Comparison of ENCODE assay signal across 24 cellular contexts in genomic region chr2:219081701-219082331, GRCh38. TPM values are rescaled to one million over a fixed set of nuclear protein-coding genes. Genes with fewer than 3 reads are reported as not detected.
DNase-seq lines count a peak whose midpoint lies in the region; ATAC-seq and TF ChIP-seq lines count a peak whose summit lies in the region.
"Had no signal": no experiment of that assay in that cellular context is flagged by ENCODE, and none has a peak within 500 bp of the region (broad histone marks: within the 10 kb centered on the region; RNA-seq: fewer than 3 reads in every experiment).

No MANE protein-coding gene starts in this region.

- H3K9me3 ChIP-seq in liver (ENCODE audit: control insufficient read depth in 4 of 4, low read length in 3 of 4) (no peaks in the 10 kb centered on the region), upper lobe of left lung (no peaks in the 10 kb centered on the region)
- H3K9me3 ChIP-seq in CD4-positive, alpha-beta memory T cell (ENCODE audit: control insufficient read depth in 1 of 2, low read length in 2 of 2): no peaks in the 10 kb centered on the region
- H3K9me3 ChIP-seq: MG63, thyroid gland had no signal

- DNase-seq in NOMO-1 treated with DMSO at 0.1 percent for 48 hours (lab: John Stamatoyannopoulos, UW; ENCODE audit: unreplicated experiment) (peak; percentile 65), NOMO-1 treated with dmso at 0.1 percent for 144 hours (lab: John Stamatoyannopoulos, UW; ENCODE audit: unreplicated experiment) (no peak), SKM-1 (lab: John Stamatoyannopoulos, UW; ENCODE audit: unreplicated experiment) (peak; percentile 28), upper lobe of left lung (no peak), osteocyte (ENCODE audit: extremely low spot score, unreplicated experiment) (no peak)
- no peak for DNase-seq in activated CD8-positive, alpha-beta T cell treated with anti-CD3 and anti-CD28 coated beads for 36 hours
- DNase-seq in CD4-positive, alpha-beta memory T cell: no peak
- DNase-seq: activated CD4-positive, alpha-beta T cell treated with anti-CD3 and anti-CD28 coated beads, Interleukin-2, amount 10 ng/mL, durations not matched to agents 24 days and 14 days; activated naive CD4-positive, alpha-beta T cell treated with anti-CD3 and anti-CD28 coated beads for 36 hours; activated T-cell treated with anti-CD3 and anti-CD28 coated beads for 4 hours; CD4-positive, CD25-positive, alpha-beta regulatory T cell; DMS79; kidney glomerular epithelial cell; MG63; naive B cell; NCI-H1930; NCI-H524 treated with DMSO at 0.1 percent for 48 hours; PC-9; thyroid gland had no signal

- H3K27me3 Mint-ChIP-seq in activated CD8-positive, alpha-beta T cell treated with anti-CD3 and anti-CD28 coated beads for 36 hours: no peaks in the 10 kb centered on the region
- no peaks in the 10 kb centered on the region for H3K27me3 Mint-ChIP-seq in CD4-positive, alpha-beta memory T cell
- no peaks in the 10 kb centered on the region for H3K27me3 Mint-ChIP-seq in osteocyte (ENCODE audit: unreplicated experiment)
- H3K27me3 Mint-ChIP-seq: activated CD4-positive, alpha-beta T cell treated with anti-CD3 and anti-CD28 coated beads, Interleukin-2, amount 10 ng/mL, durations not matched to agents 24 days and 14 days; CD4-positive, CD25-positive, alpha-beta regulatory T cell; naive B cell had no signal

- H3K27ac ChIP-seq in liver (ENCODE audit: low read depth in 1 of 2, low read length in 2 of 2) (no peak overlapping the region), upper lobe of left lung (peak overlapping the region in 2 of 4 donors; percentile 73 to 75)
- no peak overlapping the region for H3K27ac ChIP-seq in CD4-positive, alpha-beta memory T cell (ENCODE audit: low read depth, low read length)
- H3K27ac ChIP-seq: PC-9, SK-N-MC, thyroid gland had no signal

- no peak for TF ChIP-seq RAD21 in liver (IDR thresholded peaks at IDR 0.05)

- CTCF ChIA-PET in activated CD8-positive, alpha-beta T cell treated with anti-CD3 and anti-CD28 coated beads for 36 hours (lab: Charles Lee): interaction anchor here (0.8 to 1.8 kb wide), 8 partner anchors 8 to 101 kb away, joined by 3 to 9 read pairs (median 4); no protein-coding TSS in a partner anchor
- CTCF ChIA-PET in CD4-positive, alpha-beta memory T cell (lab: Charles Lee; ENCODE audit: partially characterized antibody): interaction anchor here (3.7 kb wide), 1 partner anchor 23 kb away, joined by 9 read pairs; no protein-coding TSS in a partner anchor

- peaks cover 4% of the 10 kb centered on the region for H3K36me3 Mint-ChIP-seq in activated CD8-positive, alpha-beta T cell treated with anti-CD3 and anti-CD28 coated beads for 36 hours (ENCODE audit: low read depth)
- H3K36me3 Mint-ChIP-seq in CD4-positive, alpha-beta memory T cell: peaks cover 5 to 12% of the 10 kb centered on the region in 2 donors
- H3K36me3 Mint-ChIP-seq in osteocyte (ENCODE audit: unreplicated experiment): peaks cover 7% of the 10 kb centered on the region

- no peak for TF ChIP-seq POLR2A in upper lobe of left lung (IDR thresholded peaks at IDR 0.05)

- POLR2A ChIA-PET in activated CD8-positive, alpha-beta T cell treated with anti-CD3 and anti-CD28 coated beads for 36 hours (lab: Charles Lee): interaction anchor here (1.1 kb wide), 1 partner anchor 432 kb away, joined by 3 read pairs; the partner anchor contains the start of gene ASIC4
- POLR2A ChIA-PET in CD4-positive, alpha-beta memory T cell (lab: Charles Lee; ENCODE audit: partially characterized antibody): no interaction called here

- H3K4me3 ChIP-seq in liver (ENCODE audit: low read depth in 1 of 3, low read length in 3 of 3) (no peak overlapping the region), upper lobe of left lung (no peak overlapping the region)
- no peak overlapping the region for H3K4me3 ChIP-seq in CD4-positive, alpha-beta memory T cell (ENCODE audit: low read length in 2 of 2)
- H3K4me3 ChIP-seq: MG63, PC-9, SK-N-MC, thyroid gland had no signal

- H3K27me3 ChIP-seq in liver (ENCODE audit: control insufficient read depth in 4 of 4, insufficient read depth in 4 of 4, low read length in 3 of 4): no peaks in the 10 kb centered on the region
- no peaks in the 10 kb centered on the region for H3K27me3 ChIP-seq in upper lobe of left lung
- no peaks in the 10 kb centered on the region for H3K27me3 ChIP-seq in CD4-positive, alpha-beta memory T cell (ENCODE audit: insufficient read depth, low read length)
- H3K27me3 ChIP-seq: MG63, thyroid gland had no signal

- H3K36me3 ChIP-seq in liver (ENCODE audit: control insufficient read depth in 4 of 4, insufficient read depth in 3 of 4, low read depth in 1 of 4, low read length in 3 of 4): peaks cover 3 to 6% (median 5%) of the 10 kb centered on the region in 4 donors
- H3K36me3 ChIP-seq in upper lobe of left lung: peaks cover 0 to 11% (median 3%) of the 10 kb centered on the region in 4 donors
- peaks cover 9% of the 10 kb centered on the region for H3K36me3 ChIP-seq in CD4-positive, alpha-beta memory T cell (ENCODE audit: insufficient read depth, low read length)
- H3K36me3 ChIP-seq: MG63, thyroid gland had no signal

- H3K4me1 ChIP-seq in liver (ENCODE audit: control insufficient read depth in 4 of 4, insufficient read depth in 4 of 4, low read length in 3 of 4) (peaks cover 0 to 24% (median 7%) of the 10 kb centered on the region in 4 donors), upper lobe of left lung (peaks cover 0 to 17% (median 11%) of the 10 kb centered on the region in 4 donors)
- no peaks in the 10 kb centered on the region for H3K4me1 ChIP-seq in CD4-positive, alpha-beta memory T cell (ENCODE audit: insufficient read depth, low read length)
- H3K4me1 ChIP-seq: thyroid gland had no signal

- TF ChIP-seq CTCF in liver (IDR thresholded peaks at IDR 0.05; ENCODE audit: low read depth, low read length, missing input control) (no peak), upper lobe of left lung (IDR thresholded peaks at IDR 0.05) (no peak), osteocyte (IDR thresholded peaks at IDR 0.05) (no peak)
- TF ChIP-seq CTCF in activated CD8-positive, alpha-beta T cell treated with anti-CD3 and anti-CD28 coated beads for 36 hours (IDR thresholded peaks at IDR 0.05): no peak

- H3K27ac Mint-ChIP-seq in activated CD8-positive, alpha-beta T cell treated with anti-CD3 and anti-CD28 coated beads for 36 hours: no peak overlapping the region
- H3K27ac Mint-ChIP-seq in CD4-positive, alpha-beta memory T cell: no peak overlapping the region
- H3K27ac Mint-ChIP-seq in osteocyte (ENCODE audit: unreplicated experiment): no peak overlapping the region
- H3K27ac Mint-ChIP-seq: activated CD4-positive, alpha-beta T cell treated with anti-CD3 and anti-CD28 coated beads, Interleukin-2, amount 10 ng/mL, durations not matched to agents 24 days and 14 days; activated naive CD4-positive, alpha-beta T cell treated with anti-CD3 and anti-CD28 coated beads for 36 hours; CD4-positive, CD25-positive, alpha-beta regulatory T cell; naive B cell; progenitor cell of endocrine pancreas had no signal

- no peak overlapping the region for H3K9ac ChIP-seq in liver (ENCODE audit: low read depth in 1 of 2, low read length in 2 of 2)

- no peaks in the 10 kb centered on the region for H3K9me3 Mint-ChIP-seq in activated CD8-positive, alpha-beta T cell treated with anti-CD3 and anti-CD28 coated beads for 36 hours
- no peaks in the 10 kb centered on the region for H3K9me3 Mint-ChIP-seq in CD4-positive, alpha-beta memory T cell
- no peaks in the 10 kb centered on the region for H3K9me3 Mint-ChIP-seq in osteocyte (ENCODE audit: unreplicated experiment)
- H3K9me3 Mint-ChIP-seq: activated CD4-positive, alpha-beta T cell treated with anti-CD3 and anti-CD28 coated beads, Interleukin-2, amount 10 ng/mL, durations not matched to agents 24 days and 14 days; activated naive CD4-positive, alpha-beta T cell treated with anti-CD3 and anti-CD28 coated beads for 36 hours; naive B cell had no signal

- peaks cover 7% of the 10 kb centered on the region for H3K4me1 Mint-ChIP-seq in activated CD8-positive, alpha-beta T cell treated with anti-CD3 and anti-CD28 coated beads for 36 hours (ENCODE audit: low read depth)
- peaks cover 0 to 10% (median 3%) of the 10 kb centered on the region in 4 donors for H3K4me1 Mint-ChIP-seq in CD4-positive, alpha-beta memory T cell
- no peaks in the 10 kb centered on the region for H3K4me1 Mint-ChIP-seq in osteocyte (ENCODE audit: unreplicated experiment)

- no peak for TF ChIP-seq EP300 in upper lobe of left lung (IDR thresholded peaks at IDR 0.05)

- intact Hi-C loops in activated CD8-positive, alpha-beta T cell treated with anti-CD3 and anti-CD28 coated beads for 36 hours (cut with micrococcal nuclease): no loop called here
- intact Hi-C loops in CD4-positive, alpha-beta memory T cell (cut with micrococcal nuclease): no loop called here

- H3K4me3 Mint-ChIP-seq in activated CD8-positive, alpha-beta T cell treated with anti-CD3 and anti-CD28 coated beads for 36 hours: no peak overlapping the region
- no peak overlapping the region for H3K4me3 Mint-ChIP-seq in CD4-positive, alpha-beta memory T cell
- H3K4me3 Mint-ChIP-seq in osteocyte (ENCODE audit: unreplicated experiment): no peak overlapping the region
- H3K4me3 Mint-ChIP-seq: activated CD4-positive, alpha-beta T cell treated with anti-CD3 and anti-CD28 coated beads, Interleukin-2, amount 10 ng/mL, durations not matched to agents 24 days and 14 days; activated naive CD4-positive, alpha-beta T cell treated with anti-CD3 and anti-CD28 coated beads for 36 hours; CD4-positive, CD25-positive, alpha-beta regulatory T cell; naive B cell had no signal

- no peak for ATAC-seq in upper lobe of left lung (ENCODE audit: low FRiP score in 2 of 2)
- no peak for ATAC-seq in activated CD8-positive, alpha-beta T cell treated with anti-CD3 and anti-CD28 coated beads for 36 hours

TF ChIP-seq in liver, 16 proteins besides CTCF, POLR2A, EP300 and RAD21 (continues in another document):
- TF ChIP-seq GABPA (IDR thresholded peaks at IDR 0.05 in 1 of 2, conservative IDR thresholded peaks at IDR 0.05 in 1 of 2) (no peak), YY1 (IDR thresholded peaks at IDR 0.05) (no peak), HNF4G (IDR thresholded peaks at IDR 0.05) (peak; percentile 22), SP1 (IDR thresholded peaks at IDR 0.05) (peak; percentile 15), NR2F2 (IDR thresholded peaks at IDR 0.05) (no peak), FOXA2 (IDR thresholded peaks at IDR 0.05) (no peak)

RNA-seq across cellular contexts. Expression of gene IHH, which starts 21.1 kb away (rescaled TPM):
- total RNA-seq in liver (1 to 10 TPM in 1 of 2 donors, under 1 TPM in 1; 0.75 to 2.4 TPM), upper lobe of left lung (1 to 10 TPM in 3 of 6 donors, under 1 TPM in 1, not detected in 2; 0.80 to 4.4 (median 1.5) TPM), osteocyte (0.18 TPM in 1 of 2 replicates, not detected in the other)
- under 1 TPM; 0.51 to 0.82 TPM for polyA plus RNA-seq in liver
- not detected for total RNA-seq in activated CD8-positive, alpha-beta T cell treated with anti-CD3 and anti-CD28 coated beads for 36 hours
- under 1 TPM in 1 of 2 experiments, not detected in 1; 0.17 TPM for total RNA-seq in CD4-positive, alpha-beta memory T cell
- polyA plus RNA-seq in CD4-positive, alpha-beta memory T cell: not detected
- total RNA-seq: activated CD4-positive, alpha-beta T cell treated with anti-CD3 and anti-CD28 coated beads, Interleukin-2, amount 10 ng/mL, durations not matched to agents 24 days and 14 days; activated naive CD4-positive, alpha-beta T cell treated with anti-CD3 and anti-CD28 coated beads for 36 hours; astrocyte; CD4-positive, CD25-positive, alpha-beta regulatory T cell; chondrocyte; PC-9 had no signal
- polyA plus RNA-seq: CD4-positive, CD25-positive, alpha-beta regulatory T cell had no signal

RNA-seq across cellular contexts. Expression of gene CFAP65, which starts 40.5 kb away (rescaled TPM):
- total RNA-seq in liver: not detected
- polyA plus RNA-seq in liver: not detected
- total RNA-seq in upper lobe of left lung: 10 to 100 TPM in 3 of 6 donors, 1 to 10 TPM in 2, under 1 TPM in 1; 0.26 to 18.7 (median 10.7) TPM
- not detected for total RNA-seq in activated CD8-positive, alpha-beta T cell treated with anti-CD3 and anti-CD28 coated beads for 36 hours
- total RNA-seq in CD4-positive, alpha-beta memory T cell: not detected
- not detected for polyA plus RNA-seq in CD4-positive, alpha-beta memory T cell
- total RNA-seq in osteocyte: not detected in 2 replicates
- total RNA-seq: activated CD4-positive, alpha-beta T cell treated with anti-CD3 and anti-CD28 coated beads, Interleukin-2, amount 10 ng/mL, durations not matched to agents 24 days and 14 days; activated naive CD4-positive, alpha-beta T cell treated with anti-CD3 and anti-CD28 coated beads for 36 hours; CD4-positive, CD25-positive, alpha-beta regulatory T cell; chondrocyte; PC-9 had no signal
- polyA plus RNA-seq: CD4-positive, CD25-positive, alpha-beta regulatory T cell had no signal

Comparison
In these comparisons a context has a peak if more than half of its experiments do, and no peak if none do; other contexts are left out.
1. DNase-seq: peak in NOMO-1 treated with DMSO at 0.1 percent for 48 hours (single experiment) and SKM-1 (single experiment); none in NOMO-1 treated with dmso at 0.1 percent for 144 hours (single experiment), upper lobe of left lung (0 of 2), activated CD8-positive, alpha-beta T cell treated with anti-CD3 and anti-CD28 coated beads for 36 hours (single experiment), CD4-positive, alpha-beta memory T cell (0 of 5) and osteocyte (single experiment).